30 cellular contexts compared by ENCODE assay signal in the genomic region with DNA sequence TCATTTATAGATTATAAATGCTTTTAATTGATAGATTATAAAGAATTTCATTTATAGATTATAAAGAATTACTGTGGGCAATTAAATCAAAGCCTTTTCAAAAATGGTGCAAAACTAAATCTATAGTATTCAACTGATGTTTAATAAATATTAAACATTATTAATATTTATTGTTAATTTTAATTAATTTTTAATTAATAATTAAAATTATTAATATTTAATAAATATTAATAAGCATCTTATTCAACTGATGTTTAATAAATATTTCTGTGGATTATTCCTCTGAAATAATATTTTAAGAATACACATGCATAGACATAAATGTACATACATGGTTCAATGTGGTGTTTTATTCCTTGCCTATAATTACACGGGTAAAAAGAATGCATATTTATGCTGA.
"Had no signal": no experiment of that assay in that cellular context is flagged by ENCODE, and none has a peak within 500 bp of the region (broad histone marks: within the 10 kb centered on the region; RNA-seq: fewer than 3 reads in every experiment).

No MANE protein-coding gene starts in this region.

- H3K27me3 ChIP-seq: neutrophil, right lobe of liver, sigmoid colon, stomach, thyroid gland, tibial nerve, upper lobe of left lung, vagina had no signal

- H3K4me3 Mint-ChIP-seq: naive thymus-derived CD8-positive, alpha-beta T cell; natural killer cell treated with Interleukin-12 subunit alpha and Interleukin-12 subunit beta and Interleukin-15 and Interleukin-18, amount 100 ng/mL, for 72 hours; nephron progenitor cell; neural crest cell; stimulated activated effector memory CD8-positive, alpha-beta T cell treated with anti-CD3 and anti-CD28 coated beads, Interleukin-12 subunit alpha, Interleukin-12 subunit beta, amount 100 ng/mL, for 72 hours; stimulated activated naive B cell treated with anti-CD40 and anti-IgM and Interleukin-4, amounts not matched to agents 10 μg/mL and 1 μg/mL and 100 μg/mL, for 72 hours; stimulated activated naive CD8-positive, alpha-beta T cell treated with anti-CD3 and anti-CD28 coated beads, Interleukin-15, Interleukin-2, amounts not matched to agents 100 ng/mL and 50 ng/mL, for 24 hours had no signal

- H3K36me3 Mint-ChIP-seq: naive thymus-derived CD8-positive, alpha-beta T cell; natural killer cell treated with Interleukin-12 subunit alpha and Interleukin-12 subunit beta and Interleukin-15 and Interleukin-18, amount 100 ng/mL, for 72 hours; stimulated activated effector memory CD8-positive, alpha-beta T cell treated with anti-CD3 and anti-CD28 coated beads, Interleukin-12 subunit alpha, Interleukin-12 subunit beta, amount 100 ng/mL, for 72 hours; stimulated activated naive B cell treated with anti-CD40 and anti-IgM and Interleukin-4, amounts not matched to agents 10 μg/mL and 1 μg/mL and 100 μg/mL, for 72 hours had no signal

- H3K4me1 Mint-ChIP-seq: naive thymus-derived CD8-positive, alpha-beta T cell; neural crest cell; stimulated activated effector memory CD8-positive, alpha-beta T cell treated with anti-CD3 and anti-CD28 coated beads, Interleukin-12 subunit alpha, Interleukin-12 subunit beta, amount 100 ng/mL, for 72 hours; stimulated activated naive B cell treated with anti-CD40 and anti-IgM and Interleukin-4, amounts not matched to agents 10 μg/mL and 1 μg/mL and 100 μg/mL, for 72 hours had no signal

- H3K27ac Mint-ChIP-seq: naive thymus-derived CD8-positive, alpha-beta T cell; natural killer cell treated with Interleukin-12 subunit alpha and Interleukin-12 subunit beta and Interleukin-15 and Interleukin-18, amount 100 ng/mL, for 72 hours; progenitor cell of endocrine pancreas; stimulated activated effector memory CD8-positive, alpha-beta T cell treated with anti-CD3 and anti-CD28 coated beads, Interleukin-12 subunit alpha, Interleukin-12 subunit beta, amount 100 ng/mL, for 72 hours; stimulated activated naive B cell treated with anti-CD40 and anti-IgM and Interleukin-4, amounts not matched to agents 10 μg/mL and 1 μg/mL and 100 μg/mL, for 72 hours; stimulated activated naive CD8-positive, alpha-beta T cell treated with anti-CD3 and anti-CD28 coated beads, Interleukin-15, Interleukin-2, amounts not matched to agents 100 ng/mL and 50 ng/mL, for 24 hours had no signal

- H3K27ac ChIP-seq: neutrophil, parathyroid adenoma, psoas muscle, right lobe of liver, sigmoid colon, stomach, thoracic aorta, thyroid gland, tibial nerve, upper lobe of left lung, vagina had no signal

- FAIRE-seq: urothelium cell line had no signal

- H3K27me3 Mint-ChIP-seq: naive thymus-derived CD8-positive, alpha-beta T cell; natural killer cell treated with Interleukin-12 subunit alpha and Interleukin-12 subunit beta and Interleukin-15 and Interleukin-18, amount 100 ng/mL, for 72 hours; progenitor cell of endocrine pancreas; stimulated activated naive B cell treated with anti-CD40 and anti-IgM and Interleukin-4, amounts not matched to agents 10 μg/mL and 1 μg/mL and 100 μg/mL, for 72 hours; stimulated activated naive CD8-positive, alpha-beta T cell treated with anti-CD3 and anti-CD28 coated beads, Interleukin-15, Interleukin-2, amounts not matched to agents 100 ng/mL and 50 ng/mL, for 24 hours had no signal

- H3K4me3 ChIP-seq: psoas muscle, right lobe of liver, sigmoid colon, stomach, thoracic aorta, thyroid gland, tibial nerve, upper lobe of left lung, vagina had no signal

- H3K36me3 ChIP-seq: neutrophil, right lobe of liver, sigmoid colon, stomach, thoracic aorta, thyroid gland, tibial nerve, upper lobe of left lung, vagina had no signal

- H3K9me3 Mint-ChIP-seq: nephron progenitor cell had no signal

- DNase-seq: naive thymus-derived CD8-positive, alpha-beta T cell; nephron progenitor cell; nucleus accumbens; posterior cingulate gyrus; psoas muscle; right cardiac atrium; right lobe of liver; sigmoid colon; small intestine; stimulated activated CD4-positive, alpha-beta T cell treated with anti-CD3 and anti-CD28 coated beads, Interleukin-15, amount 100 ng/mL, for 24 hours; stimulated activated CD4-positive, alpha-beta T cell treated with anti-CD3 and anti-CD28 coated beads, Interleukin-2, amount 100 ng/mL, for 24 hours; stimulated activated CD4-positive, alpha-beta T cell treated with anti-CD3 and anti-CD28 coated beads, Interleukin-2, amount 100 ng/mL, for 48 hours; stimulated activated CD4-positive, alpha-beta T cell treated with anti-CD3 and anti-CD28 coated beads, Interleukin-4, amount 100 ng/mL, for 24 hours; stimulated activated naive B cell treated with anti-CD40 and anti-IgM and Interleukin-4, amounts not matched to agents 10 μg/mL and 1 μg/mL and 100 μg/mL, for 72 hours; stimulated activated naive CD4-positive, alpha-beta T cell treated with Interleukin-2 at 50 U/mL for 16 hours; stomach; thyroid gland; trophoblast cell; upper lobe of left lung had no signal

- H3K9me3 ChIP-seq: neutrophil, psoas muscle, right lobe of liver, sigmoid colon, stomach, thoracic aorta, thyroid gland, tibial nerve, upper lobe of left lung, vagina had no signal

- H3K4me1 ChIP-seq: parathyroid adenoma, psoas muscle, right lobe of liver, sigmoid colon, stomach, thyroid gland, tibial nerve, upper lobe of left lung, vagina had no signal

- ATAC-seq: naive thymus-derived CD8-positive, alpha-beta T cell; natural killer cell treated with Interleukin-12 subunit alpha and Interleukin-12 subunit beta and Interleukin-15 and Interleukin-18, amount 100 ng/mL, for 72 hours; psoas muscle; right cardiac atrium; right lobe of liver; stimulated activated effector memory CD8-positive, alpha-beta T cell treated with anti-CD3 and anti-CD28 coated beads, Interleukin-12 subunit alpha, Interleukin-12 subunit beta, amount 100 ng/mL, for 72 hours; stimulated activated naive B cell treated with anti-CD40 and anti-IgM and Interleukin-4, amounts not matched to agents 10 μg/mL and 1 μg/mL and 100 μg/mL, for 72 hours had no signal
